ENCODE assay signal across 11 cellular contexts in genomic region chr5:54743581-54743980, GRCh38.
DNase-seq lines count a peak whose midpoint lies in the region; ATAC-seq, FAIRE-seq and TF ChIP-seq lines count a peak whose summit lies in the region.
"Had no signal": no experiment of that assay in that cellular context is flagged by ENCODE, and none has a peak within 500 bp of the region (broad histone marks: within the 10 kb centered on the region; RNA-seq: fewer than 3 reads in every experiment).

No MANE protein-coding gene starts in this region.

- intact Hi-C loops in left ventricle myocardium inferior (cut with micrococcal nuclease): no loop called here
- intact Hi-C loops in Right ventricle myocardium inferior (cut with DNase I): no loop called here
- intact Hi-C loops in mammary epithelial cell (cut with micrococcal nuclease): loop anchor here (2.0 kb wide), 1 partner anchor 101 kb away; no protein-coding TSS in a partner anchor
- intact Hi-C loops in pancreas (cut with DNase I): no loop called here

- no TSS peak for BruUV-seq in mammary epithelial cell (replicated peaks; lab: Mats Ljungman, UMichigan)

- H3K4me1 ChIP-seq in left ventricle myocardium inferior (peaks cover 22% of the 10 kb centered on the region), mammary epithelial cell (ENCODE audit: insufficient read depth, low read length) (peaks cover 31% of the 10 kb centered on the region), pancreas (peaks cover 0 to 4% (median 0%) of the 10 kb centered on the region in 3 donors)

- H3K4me2 ChIP-seq in mammary epithelial cell (ENCODE audit: insufficient read depth, low read depth, low read length): no peak overlapping the region

- no peak for ATAC-seq in Right ventricle myocardium inferior
- no peak for ATAC-seq in natural killer cell treated with Interleukin-12 subunit alpha and Interleukin-12 subunit beta and Interleukin-15 and Interleukin-18, amount 100 ng/mL, for 72 hours
- ATAC-seq in pancreas: no peak

- CTCF ChIA-PET in mammary epithelial cell (lab: Charles Lee; ENCODE audit: low non-redundant PET) (no interaction called here), HEK293T (lab: Yijun Ruan, JAX) (no interaction called here)

- H3K27ac ChIP-seq in left ventricle myocardium inferior (replicated peaks): peak overlapping the region; percentile 62
- H3K27ac ChIP-seq in mammary epithelial cell (ENCODE audit: insufficient read depth, low read depth, low read length): peak overlapping the region; percentile 64
- peak overlapping the region in 2 of 4 donors; percentile 37 to 61 for H3K27ac ChIP-seq in pancreas

- H3K27ac Mint-ChIP-seq in natural killer cell treated with Interleukin-12 subunit alpha and Interleukin-12 subunit beta and Interleukin-15 and Interleukin-18, amount 100 ng/mL, for 72 hours: peak overlapping the region; percentile 81 to 89

- no peak for TF ChIP-seq CTCF in left ventricle myocardium inferior (IDR thresholded peaks at IDR 0.05; ENCODE audit: borderline replicate concordance)
- no peak for TF ChIP-seq CTCF in mammary epithelial cell (conservative IDR thresholded peaks at IDR 0.05 in 1 of 2, IDR thresholded peaks at IDR 0.05 in 1 of 2; ENCODE audit: extremely low read depth in 1 of 2, insufficient read depth in 1 of 2, low read depth in 1 of 2, low read length in 2 of 2)
- no peak for TF ChIP-seq CTCF in pancreas (IDR thresholded peaks at IDR 0.05)

- H3K9ac ChIP-seq in mammary epithelial cell (ENCODE audit: insufficient read depth, low read length): no peak overlapping the region

- no peak overlapping the region for H3K4me3 Mint-ChIP-seq in natural killer cell treated with Interleukin-12 subunit alpha and Interleukin-12 subunit beta and Interleukin-15 and Interleukin-18, amount 100 ng/mL, for 72 hours

- no peaks in the 10 kb centered on the region for H3K79me2 ChIP-seq in mammary epithelial cell (ENCODE audit: insufficient read depth, low read length)

- no peaks in the 10 kb centered on the region for H4K20me1 ChIP-seq in mammary epithelial cell (ENCODE audit: insufficient read depth, low read length)

- in situ Hi-C loops in mammary epithelial cell (cut with MboI; ENCODE audit: low sequenced_read_pairs in 2 of 2): no loop called here

- H3K9me3 ChIP-seq in left ventricle myocardium inferior (replicated peaks): no peaks in the 10 kb centered on the region
- H3K9me3 ChIP-seq in mammary epithelial cell (replicated peaks; ENCODE audit: insufficient read depth, low read length): no peaks in the 10 kb centered on the region
- no peaks in the 10 kb centered on the region for H3K9me3 ChIP-seq in pancreas

- no peak for DNase-seq in left ventricle myocardium inferior
- DNase-seq in Right ventricle myocardium inferior (ENCODE audit: missing footprints): no peak
- DNase-seq in mammary epithelial cell: no peak
- no peak for DNase-seq in natural killer cell treated with Interleukin-12 subunit alpha and Interleukin-12 subunit beta and Interleukin-15 and Interleukin-18, amount 100 ng/mL, for 72 hours (ENCODE audit: low spot score)
- DNase-seq in pancreas: no peak
- DNase-seq in Kasumi-1 (lab: John Stamatoyannopoulos, UW): no peak
- no peak for DNase-seq in HEK293T (ENCODE audit: extremely low spot score)
- no peak for DNase-seq in frontal cortex (ENCODE audit: low spot score in 2 of 2)
- DNase-seq: activated T-cell treated with anti-CD3 and anti-CD28 coated beads, Interleukin-2, amount 50 U/mL, for 48 hours; C1 segment of cervical spinal cord; NCI-H2227 treated with DMSO at 0.1 percent for 48 hours had no signal

- POLR2A ChIA-PET in HEK293T (lab: Yijun Ruan, JAX): interaction anchor here (0.9 kb wide), 1 partner anchor 226 kb away, joined by 3 read pairs; the partner anchor contains the start of gene SNX18

- no peaks in the 10 kb centered on the region for H3K9me3 Mint-ChIP-seq in natural killer cell treated with Interleukin-12 subunit alpha and Interleukin-12 subunit beta and Interleukin-15 and Interleukin-18, amount 100 ng/mL, for 72 hours

- H3K36me3 Mint-ChIP-seq in natural killer cell treated with Interleukin-12 subunit alpha and Interleukin-12 subunit beta and Interleukin-15 and Interleukin-18, amount 100 ng/mL, for 72 hours: no peaks in the 10 kb centered on the region

- H3K27me3 Mint-ChIP-seq in natural killer cell treated with Interleukin-12 subunit alpha and Interleukin-12 subunit beta and Interleukin-15 and Interleukin-18, amount 100 ng/mL, for 72 hours: peaks cover 0 to 2% of the 10 kb centered on the region in 2 donors

- 97% methylated on average over 5 of the region's 5 CpGs for WGBS in mammary epithelial cell (ENCODE audit: low coverage, missing lambda C conversion rate)
- WGBS in pancreas, 2 donors: 88 to 89% methylated on average over 5 of the region's 5 CpGs

- peak overlapping the region; percentile 57 for H2AFZ ChIP-seq in mammary epithelial cell (ENCODE audit: low read depth, low read length)

- H3K36me3 ChIP-seq in left ventricle myocardium inferior: no peaks in the 10 kb centered on the region
- no peaks in the 10 kb centered on the region for H3K36me3 ChIP-seq in mammary epithelial cell (ENCODE audit: insufficient read depth, low read length)
- no peaks in the 10 kb centered on the region for H3K36me3 ChIP-seq in pancreas

- peaks cover 27 to 48% of the 10 kb centered on the region in 2 donors for H3K4me1 Mint-ChIP-seq in natural killer cell treated with Interleukin-12 subunit alpha and Interleukin-12 subunit beta and Interleukin-15 and Interleukin-18, amount 100 ng/mL, for 72 hours (ENCODE audit: low read depth in 2 of 2)

- H3K4me3 ChIP-seq in left ventricle myocardium inferior (no peak overlapping the region), mammary epithelial cell (replicated peaks in 1 of 3; ENCODE audit: insufficient read depth in 1 of 3, low read depth in 2 of 3, low read length in 3 of 3) (no peak overlapping the region), pancreas (no peak overlapping the region)

- H3K27me3 ChIP-seq in left ventricle myocardium inferior (ENCODE audit: low read depth) (no peaks in the 10 kb centered on the region), mammary epithelial cell (ENCODE audit: insufficient read depth, low read length) (no peaks in the 10 kb centered on the region), pancreas (no peaks in the 10 kb centered on the region)

- dilution Hi-C loops in mammary epithelial cell (cut with HindIII; ENCODE audit: low sequenced_read_pairs): no loop called here

- FAIRE-seq in pancreas (lab: Jason Lieb, UNC) (no peak), frontal cortex (lab: Jason Lieb, UNC) (no peak)

TF ChIP-seq in HEK293T, 16 proteins besides CTCF, POLR2A, EP300 and RAD21:
- TF ChIP-seq ELF4 (IDR thresholded peaks at IDR 0.05) (no peak), ZNF384 (IDR thresholded peaks at IDR 0.05) (no peak), BHLHE40 (IDR thresholded peaks at IDR 0.05; ENCODE audit: borderline replicate concordance) (no peak), LEF1 (IDR thresholded peaks at IDR 0.05; ENCODE audit: borderline replicate concordance) (no peak), FOXK2 (IDR thresholded peaks at IDR 0.05) (no peak), NFRKB (IDR thresholded peaks at IDR 0.05) (no peak), TARDBP (IDR thresholded peaks at IDR 0.05) (no peak), FOXM1 (IDR thresholded peaks at IDR 0.05; ENCODE audit: borderline replicate concordance) (no peak), CTBP1 (IDR thresholded peaks at IDR 0.05; ENCODE audit: borderline replicate concordance) (no peak), HDGF (IDR thresholded peaks at IDR 0.05; ENCODE audit: borderline replicate concordance) (no peak), SP1 (IDR thresholded peaks at IDR 0.05) (no peak), PKNOX1 (IDR thresholded peaks at IDR 0.05) (no peak), SUZ12 (IDR thresholded peaks at IDR 0.05) (no peak), ARNT (IDR thresholded peaks at IDR 0.05) (no peak), FOXA1 (IDR thresholded peaks at IDR 0.05) (no peak), L3MBTL2 (conservative IDR thresholded peaks at IDR 0.05) (no peak)
